Comparison of ENCODE assay signal across 21 cellular contexts in genomic region chr2:38943784-38944183, GRCh38. TPM values are rescaled to one million over a fixed set of nuclear protein-coding genes. Genes with fewer than 3 reads are reported as not detected.
DNase-seq lines count a peak whose midpoint lies in the region; ATAC-seq and TF ChIP-seq lines count a peak whose summit lies in the region.
"Had no signal": no experiment of that assay in that cellular context is flagged by ENCODE, and none has a peak within 500 bp of the region (broad histone marks: within the 10 kb centered on the region; RNA-seq: fewer than 3 reads in every experiment).

No MANE protein-coding gene starts in this region.

- H2AFZ ChIP-seq in GM23338 (no peak overlapping the region), neuronal stem cell (ENCODE audit: low read length) (peak overlapping the region; percentile 24)

- no peaks in the 10 kb centered on the region for H3K9me3 ChIP-seq in NT2/D1 (ENCODE audit: insufficient read depth, low read length)
- H3K9me3 ChIP-seq in neuronal stem cell (replicated peaks in 1 of 2; ENCODE audit: control insufficient read depth in 2 of 2, insufficient read depth in 1 of 2, low read depth in 1 of 2, low read length in 2 of 2): no peaks in the 10 kb centered on the region
- H3K9me3 ChIP-seq: BLaER1 treated with 17β-estradiol and CSF1 and Interleukin-3, amounts not matched to agents 10 nM and 100 nM; HAP-1 had no signal

- H3K4ac ChIP-seq in neuronal stem cell (ENCODE audit: low read length): no peak overlapping the region

- no peak overlapping the region for H2BK15ac ChIP-seq in neuronal stem cell (ENCODE audit: low read length)

- H2BK12ac ChIP-seq in neuronal stem cell (ENCODE audit: low read length): no peak overlapping the region

- H3K79me1 ChIP-seq in neuronal stem cell (ENCODE audit: low read depth, low read length): no peaks in the 10 kb centered on the region

- no peak overlapping the region for H3K23ac ChIP-seq in neuronal stem cell (ENCODE audit: low read depth, low read length, poor library complexity)

- H3F3A ChIP-seq in GM23338 (replicated peaks; ENCODE audit: low read depth): no peaks in the 10 kb centered on the region

- peaks cover 25% of the 10 kb centered on the region for H3K4me1 Mint-ChIP-seq in GM23338
- H3K4me1 Mint-ChIP-seq: B cell, IgD-negative memory B cell had no signal

- no peaks in the 10 kb centered on the region for H3K9me3 Mint-ChIP-seq in GM23338
- H3K9me3 Mint-ChIP-seq: CD8-positive, alpha-beta T cell; IgD-negative memory B cell had no signal

- no peak overlapping the region for H3K18ac ChIP-seq in neuronal stem cell (ENCODE audit: low read length)

- ATAC-seq in GM23338: peak; percentile 24; the same call in 2 of the 3 replicates
- no peak for ATAC-seq in GM18517 (IDR thresholded peaks at IDR 0.05; ENCODE audit: unreplicated experiment)
- ATAC-seq: CD8-positive, alpha-beta T cell; GM12878; HepG2 had no signal

- no peak overlapping the region for H2BK5ac ChIP-seq in neuronal stem cell (ENCODE audit: low read length)

- no peaks in the 10 kb centered on the region for H3K27me3 ChIP-seq in GM23338 (ENCODE audit: insufficient read depth)
- no peaks in the 10 kb centered on the region for H3K27me3 ChIP-seq in NT2/D1 (ENCODE audit: insufficient read depth, insufficient read length)
- H3K27me3 ChIP-seq in neuronal stem cell (ENCODE audit: control insufficient read depth in 3 of 3, insufficient read depth in 3 of 3, low read depth in 1 of 3, low read length in 3 of 3): no peaks in the 10 kb centered on the region
- H3K27me3 ChIP-seq: BLaER1 treated with 17β-estradiol and CSF1 and Interleukin-3, amounts not matched to agents 10 nM and 100 nM had no signal

- TF ChIP-seq CTCF in GM23338 (conservative IDR thresholded peaks at IDR 0.05; ENCODE audit: low read depth in 2 of 2): no peak

- no peaks in the 10 kb centered on the region for H3K36me3 Mint-ChIP-seq in GM23338 (ENCODE audit: low read depth)
- H3K36me3 Mint-ChIP-seq: CD8-positive, alpha-beta T cell; IgD-negative memory B cell had no signal

- no peak overlapping the region for H4K91ac ChIP-seq in neuronal stem cell (ENCODE audit: low read depth, low read length, poor library complexity)

- H3K79me2 ChIP-seq in GM23338 (replicated peaks; ENCODE audit: insufficient read depth): no peaks in the 10 kb centered on the region

- no peak overlapping the region for H3K4me3 Mint-ChIP-seq in GM23338
- H3K4me3 Mint-ChIP-seq: B cell; CD8-positive, alpha-beta T cell; IgD-negative memory B cell had no signal

- H3K4me2 ChIP-seq in GM23338: 0 out of 2 replicates have a peak overlapping the region, but pooled peaks have one; percentile 2
- no peak overlapping the region for H3K4me2 ChIP-seq in neuronal stem cell (ENCODE audit: insufficient read depth, low read length, poor library complexity, severe bottlenecking)
- H3K4me2 ChIP-seq: BLaER1 treated with 17β-estradiol and CSF1 and Interleukin-3, amounts not matched to agents 10 nM and 100 nM had no signal

- H3K36me3 ChIP-seq in GM23338 (ENCODE audit: insufficient read depth) (no peaks in the 10 kb centered on the region), NT2/D1 (ENCODE audit: insufficient read depth, insufficient read length, low read length) (no peaks in the 10 kb centered on the region), neuronal stem cell (replicated peaks in 1 of 2; ENCODE audit: control insufficient read depth in 2 of 2, insufficient read depth in 2 of 2, low read length in 2 of 2) (no peaks in the 10 kb centered on the region)
- H3K36me3 ChIP-seq: BLaER1 treated with 17β-estradiol and CSF1 and Interleukin-3, amounts not matched to agents 10 nM and 100 nM; HAP-1 had no signal

- H4K20me1 ChIP-seq in GM23338 (replicated peaks; ENCODE audit: insufficient read depth): no peaks in the 10 kb centered on the region
- H4K20me1 ChIP-seq: BLaER1 treated with 17β-estradiol and CSF1 and Interleukin-3, amounts not matched to agents 10 nM and 100 nM had no signal

- no peak overlapping the region for H3K27ac Mint-ChIP-seq in GM23338
- H3K27ac Mint-ChIP-seq: B cell; CD8-positive, alpha-beta T cell; IgD-negative memory B cell had no signal

- H2BK120ac ChIP-seq in neuronal stem cell (ENCODE audit: low read depth, low read length): no peak overlapping the region

- H3K9me2 ChIP-seq in GM23338 (ENCODE audit: insufficient read depth): no peaks in the 10 kb centered on the region

- no peaks in the 10 kb centered on the region for H3K27me3 Mint-ChIP-seq in GM23338 (ENCODE audit: insufficient read depth, low read depth, poor library complexity)
- H3K27me3 Mint-ChIP-seq: B cell, IgD-negative memory B cell had no signal

- peaks cover 10% of the 10 kb centered on the region for H3K4me1 ChIP-seq in GM23338 (ENCODE audit: insufficient read depth)
- H3K4me1 ChIP-seq in NT2/D1 (ENCODE audit: insufficient read depth, insufficient read length): no peaks in the 10 kb centered on the region
- H3K4me1 ChIP-seq in neuronal stem cell (ENCODE audit: control insufficient read depth in 2 of 2, insufficient read depth in 1 of 2, low read depth in 1 of 2, low read length in 2 of 2): peaks cover under 1 to 14% of the 10 kb centered on the region in 2 donors

- H4K8ac ChIP-seq in neuronal stem cell (ENCODE audit: low read depth, low read length): no peak overlapping the region

- H3K27ac ChIP-seq in GM23338 (ENCODE audit: low read depth): no peak overlapping the region
- H3K27ac ChIP-seq in neuronal stem cell (replicated peaks; ENCODE audit: low read length): no peak overlapping the region
- H3K27ac ChIP-seq: BLaER1 treated with 17β-estradiol and CSF1 and Interleukin-3, amounts not matched to agents 10 nM and 100 nM had no signal

- no peak overlapping the region for H3K14ac ChIP-seq in neuronal stem cell (ENCODE audit: low read length)

- no peak overlapping the region for H3K4me3 ChIP-seq in GM23338
- no peak overlapping the region for H3K4me3 ChIP-seq in NT2/D1 (ENCODE audit: insufficient read length, low read depth)
- H3K4me3 ChIP-seq in neuronal stem cell (ENCODE audit: low read length in 2 of 2): no peak overlapping the region
- H3K4me3 ChIP-seq: BLaER1 treated with 17β-estradiol and CSF1 and Interleukin-3, amounts not matched to agents 10 nM and 100 nM; GM12878; HAP-1 had no signal

- H3K9ac ChIP-seq in NT2/D1 (ENCODE audit: insufficient read length, low read depth) (no peak overlapping the region), neuronal stem cell (ENCODE audit: low read depth, low read length, poor library complexity) (no peak overlapping the region)
- H3K9ac ChIP-seq: BLaER1 treated with 17β-estradiol and CSF1 and Interleukin-3, amounts not matched to agents 10 nM and 100 nM had no signal

- DNase-seq in GM23338 (ENCODE audit: low spot score): peak; percentile 73
- peak; percentile 32 for DNase-seq in NT2/D1 (ENCODE audit: low read depth, low spot score)
- peak; percentile 28 for DNase-seq in iPS DF 19.7 (ENCODE audit: low read depth, low spot score)
- DNase-seq in neuronal stem cell (ENCODE audit: low spot score): no peak
- DNase-seq in activated T-cell treated with anti-CD3 and anti-CD28 coated beads, Interleukin-2, amount 50 U/mL, for 48 hours: no peak
- no peak for DNase-seq in ureter (ENCODE audit: low spot score)
- DNase-seq: CD8-positive, alpha-beta T cell; DMS 273 treated with DMSO at 0.1 percent for 48 hours; DMS53; DND-41; GOT3; KBM-7 had no signal

- no peak overlapping the region for H2AK5ac ChIP-seq in neuronal stem cell (ENCODE audit: low read depth, low read length)

TF ChIP-seq in GM23338, 12 proteins besides CTCF, POLR2A, EP300 and RAD21 (continues in another document):
- no peak for TF ChIP-seq ETS1 (IDR thresholded peaks at IDR 0.05)
- no peak; the same call in 1 of the 2 replicates for TF ChIP-seq NANOG (IDR thresholded peaks at IDR 0.05; ENCODE audit: borderline replicate concordance)
- no peak for TF ChIP-seq ZNF331 (CRISPR knock-in tag; IDR thresholded peaks at IDR 0.05; ENCODE audit: low read depth)
- TF ChIP-seq STAT1 (IDR thresholded peaks at IDR 0.05; ENCODE audit: unreplicated experiment): no peak

RNA-seq across cellular contexts. Expression of gene ARHGEF33, which starts 54.1 kb away (rescaled TPM):
- 0.10 and 9.2 TPM in 2 replicates for total RNA-seq in GM23338 (2014; rRNA removed; shearing (Covaris generic))
- polyA plus RNA-seq in GM23338 (2016; fragmentation: Nextera tagmentation; extraction: Ambion mirVana): 1.6 and 1.8 TPM in 2 replicates
- polyA plus RNA-seq in neuronal stem cell (2013, experiment 1 of 2): 0.54 TPM
- 0.47 TPM for polyA plus RNA-seq in neuronal stem cell (2013, experiment 2 of 2)
- 0.68 TPM for total RNA-seq in ureter
- total RNA-seq: CD8-positive, alpha-beta T cell; G401; HepG2; HT1080 had no signal
- polyA plus RNA-seq: IgD-negative memory B cell had no signal

Comparison
In these comparisons a context has a peak if more than half of its experiments do, and no peak if none do; other contexts are left out.
1. DNase-seq: peak in GM23338 (single experiment), NT2/D1 (single experiment) and iPS DF 19.7 (single experiment); none in neuronal stem cell (single experiment), activated T-cell treated with anti-CD3 and anti-CD28 coated beads, Interleukin-2, amount 50 U/mL, for 48 hours (0 of 2) and ureter (single experiment).